Comparison of ENCODE assay signal across 21 cellular contexts in the genomic region with DNA sequence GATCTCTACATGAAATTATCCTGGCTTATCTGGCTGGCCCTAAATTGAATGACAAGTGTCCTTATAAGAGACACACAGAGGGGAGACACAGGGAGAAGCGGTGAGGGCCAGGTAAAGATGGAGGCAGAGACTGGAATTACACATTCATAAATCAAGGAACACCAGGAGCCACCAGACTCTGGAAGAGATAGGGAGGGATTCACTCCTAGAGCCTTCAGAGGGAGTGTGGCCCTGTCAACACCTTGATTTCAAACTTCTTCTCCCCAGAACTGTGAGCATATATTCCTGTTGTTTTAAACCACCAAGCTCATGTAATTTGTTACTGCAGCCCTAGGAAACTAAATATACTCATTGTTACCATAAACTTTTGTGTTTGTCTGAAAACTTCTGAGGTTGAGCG.
"Had no signal": no experiment of that assay in that cellular context is flagged by ENCODE, and none has a peak within 500 bp of the region (broad histone marks: within the 10 kb centered on the region; RNA-seq: fewer than 3 reads in every experiment).

No MANE protein-coding gene starts in this region.

- DNase-seq: effector memory CD4-positive, alpha-beta T cell; heart right ventricle; islet precursor cell; left ventricle myocardium inferior; lower lobe of right lung; mesendoderm; naive thymus-derived CD4-positive, alpha-beta T cell; psoas muscle; retina; right lobe of liver; spleen; stimulated activated CD4-positive, alpha-beta T cell treated with anti-CD3 and anti-CD28 coated beads, Interleukin-15, amount 100 ng/mL, for 24 hours; stimulated activated CD4-positive, alpha-beta T cell treated with anti-CD3 and anti-CD28 coated beads, Interleukin-1b, Interleukin-23, amount 100 ng/mL, for 48 hours; stimulated activated CD4-positive, alpha-beta T cell treated with anti-CD3 and anti-CD28 coated beads, Interleukin-4, amount 100 ng/mL, for 4 hours; stimulated activated naive B cell treated with anti-CD40 and anti-IgM and Interleukin-4, amounts not matched to agents 10 μg/mL and 1 μg/mL and 100 μg/mL, for 72 hours; stimulated activated naive CD8-positive, alpha-beta T cell treated with anti-CD3 and anti-CD28 coated beads, Interleukin-15, amount 100 ng/mL, for 72 hours; testis had no signal

- H3K36me3 Mint-ChIP-seq: naive thymus-derived CD4-positive, alpha-beta T cell had no signal

- H3K4me3 ChIP-seq: coronary artery, heart right ventricle, left ventricle myocardium inferior, lower lobe of right lung, psoas muscle, right lobe of liver, spleen, testis, tibial nerve had no signal

- H3K36me3 ChIP-seq: heart right ventricle, left ventricle myocardium inferior, lower lobe of right lung, neutrophil, right lobe of liver, spleen, tibial nerve had no signal

- H3K27me3 Mint-ChIP-seq: stimulated activated naive B cell treated with anti-CD40 and anti-IgM and Interleukin-4, amounts not matched to agents 10 μg/mL and 1 μg/mL and 100 μg/mL, for 72 hours had no signal

- H3K27me3 ChIP-seq: heart right ventricle, neutrophil, right lobe of liver, spleen, testis, tibial nerve had no signal

- H3K9me3 ChIP-seq: heart right ventricle, left ventricle myocardium inferior, lower lobe of right lung, neutrophil, psoas muscle, right lobe of liver, spleen, testis, tibial nerve had no signal

- H3K9me3 Mint-ChIP-seq: stimulated activated naive B cell treated with anti-CD40 and anti-IgM and Interleukin-4, amounts not matched to agents 10 μg/mL and 1 μg/mL and 100 μg/mL, for 72 hours; stimulated activated naive CD8-positive, alpha-beta T cell treated with anti-CD3 and anti-CD28 coated beads, Interleukin-15, amount 100 ng/mL, for 72 hours had no signal

- H3K4me1 ChIP-seq: spleen, testis had no signal

- H3K4me3 Mint-ChIP-seq: naive thymus-derived CD4-positive, alpha-beta T cell; stimulated activated naive B cell treated with anti-CD40 and anti-IgM and Interleukin-4, amounts not matched to agents 10 μg/mL and 1 μg/mL and 100 μg/mL, for 72 hours; stimulated activated naive CD8-positive, alpha-beta T cell treated with anti-CD3 and anti-CD28 coated beads, Interleukin-15, amount 100 ng/mL, for 72 hours had no signal

- H3K27ac Mint-ChIP-seq: naive thymus-derived CD4-positive, alpha-beta T cell; stimulated activated naive B cell treated with anti-CD40 and anti-IgM and Interleukin-4, amounts not matched to agents 10 μg/mL and 1 μg/mL and 100 μg/mL, for 72 hours; stimulated activated naive CD8-positive, alpha-beta T cell treated with anti-CD3 and anti-CD28 coated beads, Interleukin-15, amount 100 ng/mL, for 72 hours had no signal

- H3K27ac ChIP-seq: coronary artery, heart right ventricle, left ventricle myocardium inferior, lower lobe of right lung, neutrophil, psoas muscle, right lobe of liver, spleen, testis, tibial nerve had no signal

- ATAC-seq: esophagus mucosa; heart right ventricle; lower lobe of right lung; naive thymus-derived CD4-positive, alpha-beta T cell; psoas muscle; stimulated activated naive B cell treated with anti-CD40 and anti-IgM and Interleukin-4, amounts not matched to agents 10 μg/mL and 1 μg/mL and 100 μg/mL, for 72 hours; stimulated activated naive CD8-positive, alpha-beta T cell treated with anti-CD3 and anti-CD28 coated beads, Interleukin-15, amount 100 ng/mL, for 72 hours had no signal

- H3K4me1 Mint-ChIP-seq: naive thymus-derived CD4-positive, alpha-beta T cell; stimulated activated naive CD8-positive, alpha-beta T cell treated with anti-CD3 and anti-CD28 coated beads, Interleukin-15, amount 100 ng/mL, for 72 hours had no signal
